15 cellular contexts compared by ENCODE assay signal in the genomic region with DNA sequence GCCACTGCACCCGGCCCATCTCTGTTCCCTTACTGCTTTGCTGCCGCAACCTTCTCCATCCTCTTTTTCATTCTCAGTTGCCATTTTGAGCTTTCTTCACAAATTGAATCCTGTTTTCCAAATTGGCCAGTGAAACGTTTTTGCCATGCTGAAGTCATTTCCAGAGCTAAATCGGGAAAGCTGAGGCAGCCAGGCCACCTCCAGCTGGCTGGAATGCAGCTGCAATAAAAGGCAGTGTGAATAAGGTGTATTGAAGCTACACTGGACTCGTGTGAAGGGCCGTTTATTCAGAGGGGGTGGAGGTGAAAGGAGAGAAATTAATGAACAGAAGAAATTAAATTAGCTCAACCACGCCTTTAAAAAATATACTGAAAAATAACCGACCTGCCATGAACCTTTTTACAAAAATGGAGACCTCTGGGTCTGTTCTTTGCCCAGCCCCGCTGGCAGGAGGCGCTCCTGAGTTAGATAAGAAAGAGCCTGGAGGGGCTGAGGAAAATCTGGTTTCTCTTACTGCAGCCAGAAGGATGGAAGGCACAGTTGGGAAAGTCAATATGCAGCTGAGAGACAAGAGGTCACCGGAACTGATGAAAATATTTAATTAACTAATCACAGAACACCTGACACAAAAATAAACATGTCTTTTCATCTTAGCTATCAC.
DNase-seq lines count a peak whose midpoint lies in the region; ATAC-seq and TF ChIP-seq lines count a peak whose summit lies in the region.
"Had no signal": no experiment of that assay in that cellular context is flagged by ENCODE, and none has a peak within 500 bp of the region (broad histone marks: within the 10 kb centered on the region; RNA-seq: fewer than 3 reads in every experiment).

No MANE protein-coding gene starts in this region.

- H4K20me1 ChIP-seq in PC-3 (ENCODE audit: low read length), result no peaks in the 10 kb centered on the region

- DNase-seq in cardiac muscle cell (ENCODE audit: low read depth in 1 of 2, low spot score in 1 of 2), result peak; percentile 22 to 31
- no peak for DNase-seq in Right ventricle myocardium superior
- peak; percentile 12 for DNase-seq in PC-3
- no peak for DNase-seq in fibroblast of the aortic adventitia (ENCODE audit: low read depth)
- DNase-seq in aorta, result no peak
- no peak for DNase-seq in NCI-H345 treated with DMSO at 0.1 percent for 48 hours (lab: John Stamatoyannopoulos, UW; ENCODE audit: unreplicated experiment)
- DNase-seq in GM13976 (ENCODE audit: low spot score), result no peak
- no peak for DNase-seq in nucleus accumbens (lab: John Stamatoyannopoulos, UW)
- DNase-seq: activated CD4-positive, alpha-beta memory T cell treated with anti-CD3 and anti-CD28 coated beads, Interleukin-2, amount 10 ng/mL, durations not matched to agents 7 days and 5 days; activated gamma-delta T cell treated with Interleukin-2 at 50 U/mL for 16 hours; NCI-H2107; Peyer's patch; stimulated activated CD4-positive, alpha-beta T cell treated with anti-CD3 and anti-CD28 coated beads, Interleukin-15, amount 100 ng/mL, for 24 hours; T1000 had no signal

- H3K27ac ChIP-seq in cardiac muscle cell (no peak overlapping the region), PC-3 (ENCODE audit: low read length) (no peak overlapping the region), aorta (ENCODE audit: low read depth in 1 of 2, low read length in 2 of 2) (peak overlapping the region; percentile 93 to 94)
- H3K27ac ChIP-seq: parathyroid adenoma, Peyer's patch had no signal

- H3K4me2 ChIP-seq in PC-3 (ENCODE audit: low read length), result no peak overlapping the region

- H3K4me1 ChIP-seq in cardiac muscle cell (ENCODE audit: low read depth) (no peaks in the 10 kb centered on the region), PC-3 (ENCODE audit: insufficient read depth, low read length) (peaks cover 25% of the 10 kb centered on the region), aorta (ENCODE audit: control insufficient read depth in 1 of 2, insufficient read depth in 2 of 2, low read length in 2 of 2) (peaks cover 0 to 10% of the 10 kb centered on the region in 2 donors)
- H3K4me1 ChIP-seq: parathyroid adenoma had no signal

- in situ Hi-C loops in GM13976 (cut with MboI; ENCODE audit: low sequenced_read_pairs, unreplicated experiment), result no loop called here

- TF ChIP-seq CTCF in cardiac muscle cell (IDR thresholded peaks at IDR 0.05; ENCODE audit: low read depth, low read length) (peak; percentile 40), PC-3 (conservative IDR thresholded peaks at IDR 0.05; ENCODE audit: low read depth, low read length) (peak; percentile 48), fibroblast of the aortic adventitia (IDR thresholded peaks at IDR 0.05; ENCODE audit: insufficient read depth, low read length) (peak; percentile 9), GM13976 (IDR thresholded peaks at IDR 0.05; ENCODE audit: borderline replicate concordance, control extremely low read depth, extremely low read depth, insufficient read depth, missing control alignments) (no peak)

- H3K4me3 ChIP-seq in cardiac muscle cell, result no peak overlapping the region
- H3K4me3 ChIP-seq in PC-3 (ENCODE audit: low read length), result no peak overlapping the region
- H3K4me3 ChIP-seq in fibroblast of the aortic adventitia (ENCODE audit: low read depth, low read length), result no peak overlapping the region
- H3K4me3 ChIP-seq in aorta (ENCODE audit: low read length in 2 of 2), result no peak overlapping the region
- H3K4me3 ChIP-seq: Peyer's patch had no signal

- H3K36me3 ChIP-seq in cardiac muscle cell (no peaks in the 10 kb centered on the region), PC-3 (ENCODE audit: low read depth, low read length) (no peaks in the 10 kb centered on the region), aorta (ENCODE audit: control insufficient read depth in 1 of 2, insufficient read depth in 2 of 2, low read length in 1 of 2) (no peaks in the 10 kb centered on the region)
- H3K36me3 ChIP-seq: Peyer's patch had no signal

- no peak overlapping the region for H3K9ac ChIP-seq in PC-3 (ENCODE audit: low read length)
- H3K9ac ChIP-seq: parathyroid adenoma had no signal

- no peaks in the 10 kb centered on the region for H3K9me2 ChIP-seq in PC-3 (replicated peaks; ENCODE audit: low read length)

- H3K9me3 ChIP-seq in cardiac muscle cell (ENCODE audit: low read depth), result no peaks in the 10 kb centered on the region
- H3K9me3 ChIP-seq in PC-3 (ENCODE audit: low read length), result no peaks in the 10 kb centered on the region
- H3K9me3 ChIP-seq in aorta (ENCODE audit: control insufficient read depth, low read length), result no peaks in the 10 kb centered on the region
- H3K9me3 ChIP-seq: Peyer's patch had no signal

- POLR2A ChIA-PET in PC-3 (lab: Charles Lee; ENCODE audit: unreplicated experiment), result interaction anchor here (0.7 kb wide), 1 partner anchor 974 kb away, joined by 3 read pairs; no protein-coding TSS in a partner anchor

- ATAC-seq in Right ventricle myocardium superior (ENCODE audit: poor library complexity), result no peak
- ATAC-seq in PC-3, result no peak
- ATAC-seq in aorta (ENCODE audit: low FRiP score), result peak; percentile 51

- H3K79me2 ChIP-seq in PC-3 (ENCODE audit: low read length), result no peaks in the 10 kb centered on the region
- H3K79me2 ChIP-seq: parathyroid adenoma had no signal

- 17 to 20% methylated on average over 11 of the region's 11 CpGs for WGBS in aorta, 2 donors

- H3F3A ChIP-seq in PC-3 (ENCODE audit: low read length, unreplicated experiment), result no peaks in the 10 kb centered on the region

- no peak overlapping the region for H2AFZ ChIP-seq in PC-3 (ENCODE audit: low read length)
- H2AFZ ChIP-seq: parathyroid adenoma had no signal

- H3K27me3 ChIP-seq in cardiac muscle cell (no peaks in the 10 kb centered on the region), PC-3 (ENCODE audit: low read length) (no peaks in the 10 kb centered on the region), aorta (ENCODE audit: control insufficient read depth in 1 of 2, insufficient read depth in 2 of 2, low read length in 1 of 2) (no peaks in the 10 kb centered on the region)
- H3K27me3 ChIP-seq: Peyer's patch had no signal

- BruUV-seq in PC-3 (replicated peaks; lab: Mats Ljungman, UMichigan), result no TSS peak

- intact Hi-C loops in Right ventricle myocardium superior (cut with DNase I), result no loop called here
- intact Hi-C loops in PC-3 (cut with micrococcal nuclease), result loop anchor here (2.0 kb wide), 2 partner anchors 23 to 55 kb away; no protein-coding TSS in a partner anchor
- intact Hi-C loops in aorta (cut with DNase I), result loop anchor here in 1 of 2 donors (5.0 to 10.0 kb wide), 2 partner anchors 209 to 741 kb away; no protein-coding TSS in a partner anchor

- CTCF ChIA-PET in PC-3 (lab: Charles Lee), result interaction anchor here (0.8 kb wide), 1 partner anchor 165 kb away, joined by 3 read pairs; no protein-coding TSS in a partner anchor

Comparison
In these comparisons a context has a peak if more than half of its experiments do, and no peak if none do; other contexts are left out.
1. DNase-seq: peak in cardiac muscle cell (2 of 2) and PC-3 (single experiment); none in Right ventricle myocardium superior (single experiment), fibroblast of the aortic adventitia (single experiment), aorta (0 of 2), NCI-H345 treated with DMSO at 0.1 percent for 48 hours (single experiment), GM13976 (single experiment) and nucleus accumbens (0 of 56).
2. H3K27ac ChIP-seq: peak in aorta (2 of 2); none in cardiac muscle cell (single experiment) and PC-3 (single experiment).